In the genomic region with DNA sequence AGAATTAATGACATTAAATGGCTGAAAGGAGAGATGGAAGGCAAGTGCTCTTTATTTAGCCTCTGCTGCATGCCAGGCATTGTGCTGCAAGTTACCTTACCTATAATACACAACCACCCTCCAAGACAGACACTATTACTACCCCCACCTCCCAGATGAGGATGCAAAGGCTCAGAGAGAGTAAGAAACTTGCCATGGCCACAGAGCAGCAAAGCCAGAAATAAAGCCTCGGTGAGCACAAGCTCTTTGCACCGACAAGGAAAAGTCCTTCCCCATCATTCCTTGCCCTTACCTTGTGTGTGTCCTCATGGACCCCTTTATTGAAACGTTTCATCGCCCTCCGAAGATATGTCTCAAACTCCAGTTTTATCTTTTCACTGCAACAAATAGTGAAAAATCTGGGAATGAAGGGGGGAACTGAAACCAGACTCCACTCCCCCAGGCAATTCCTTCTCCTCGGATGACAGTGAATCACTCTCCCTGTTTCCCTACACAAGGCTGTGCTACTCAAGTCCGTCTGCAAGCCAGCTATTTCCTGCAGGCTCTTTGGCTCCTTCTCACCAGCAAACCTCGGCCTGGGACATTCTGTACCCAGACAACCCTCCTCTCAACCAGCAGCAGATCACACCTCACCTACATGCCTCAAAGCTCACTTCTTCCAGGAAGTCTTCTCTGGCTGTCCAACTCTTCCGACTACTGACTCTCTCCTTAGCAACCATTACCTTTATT, we compare ENCODE assay signal across 23 cellular contexts. TPM values are rescaled to one million over a fixed set of nuclear protein-coding genes. Genes with fewer than 3 reads are reported as not detected.
DNase-seq lines count a peak whose midpoint lies in the region; ATAC-seq and TF ChIP-seq lines count a peak whose summit lies in the region.
"Had no signal": no experiment of that assay in that cellular context is flagged by ENCODE, and none has a peak within 500 bp of the region (broad histone marks: within the 10 kb centered on the region; RNA-seq: fewer than 3 reads in every experiment).

No MANE protein-coding gene starts in this region.

- H3K9me3 Mint-ChIP-seq in MCF 10A (ENCODE audit: unreplicated experiment): no peaks in the 10 kb centered on the region
- no peaks in the 10 kb centered on the region for H3K9me3 Mint-ChIP-seq in effector memory CD8-positive, alpha-beta T cell
- H3K9me3 Mint-ChIP-seq in neural progenitor cell: peaks cover 5% of the 10 kb centered on the region
- peaks cover 6% of the 10 kb centered on the region for H3K9me3 Mint-ChIP-seq in activated T-cell treated with anti-CD3 and anti-CD28 coated beads, Interleukin-2, amount 50 U/mL, for 4 hours

- H3K27ac ChIP-seq in breast epithelium (no peak overlapping the region), neural progenitor cell (no peak overlapping the region)
- H3K27ac ChIP-seq: thyroid gland had no signal

- no TSS peak for BruUV-seq in MCF 10A (replicated peaks; lab: Mats Ljungman, UMichigan)

- H3K36me3 Mint-ChIP-seq in MCF 10A (ENCODE audit: insufficient read depth, unreplicated experiment) (peaks cover 98% of the 10 kb centered on the region), neural progenitor cell (peaks cover 57% of the 10 kb centered on the region)
- peaks cover 87% of the 10 kb centered on the region for H3K36me3 Mint-ChIP-seq in effector memory CD8-positive, alpha-beta T cell (ENCODE audit: insufficient read depth)
- H3K36me3 Mint-ChIP-seq in activated T-cell treated with anti-CD3 and anti-CD28 coated beads, Interleukin-2, amount 50 U/mL, for 4 hours (ENCODE audit: insufficient read depth): peaks cover 85% of the 10 kb centered on the region

- peak overlapping the region; percentile 53 for H3K4me3 Mint-ChIP-seq in MCF 10A (ENCODE audit: unreplicated experiment)
- no peak overlapping the region for H3K4me3 Mint-ChIP-seq in effector memory CD8-positive, alpha-beta T cell
- H3K4me3 Mint-ChIP-seq in neural progenitor cell: no peak overlapping the region
- H3K4me3 Mint-ChIP-seq in activated T-cell treated with anti-CD3 and anti-CD28 coated beads, Interleukin-2, amount 50 U/mL, for 4 hours: no peak overlapping the region
- H3K4me3 Mint-ChIP-seq: activated CD8-positive, alpha-beta T cell treated with anti-CD3 and anti-CD28 coated beads for 36 hours; neural crest cell had no signal

- H3K27ac Mint-ChIP-seq in MCF 10A (ENCODE audit: low read depth, unreplicated experiment) (peak overlapping the region; percentile 65), neural progenitor cell (no peak overlapping the region)
- H3K27ac Mint-ChIP-seq in effector memory CD8-positive, alpha-beta T cell: peak overlapping the region; percentile 54 to 67
- H3K27ac Mint-ChIP-seq: activated CD8-positive, alpha-beta T cell treated with anti-CD3 and anti-CD28 coated beads for 36 hours had no signal

- POLR2A ChIA-PET in MCF 10A (lab: Yijun Ruan, JAX): interaction anchor here (0.8 to 3.7 kb wide), 6 partner anchors 9 to 42 kb away, joined by 3 to 43 read pairs (median 6); a partner anchor contains a TSS

- peak; percentile 35 for DNase-seq in MCF 10A (ENCODE audit: unreplicated experiment)
- DNase-seq in breast epithelium (ENCODE audit: low spot score in 2 of 2): no peak
- DNase-seq in effector memory CD8-positive, alpha-beta T cell: no peak
- DNase-seq in islet precursor cell: peak; percentile 65
- DNase-seq in neural progenitor cell (ENCODE audit: low spot score): no peak
- DNase-seq in T-helper 9 cell: no peak
- DNase-seq in activated T-cell treated with anti-CD3 and anti-CD28 coated beads, Interleukin-2, amount 50 U/mL, for 4 hours: no peak
- DNase-seq: 8988T; activated CD8-positive, alpha-beta T cell treated with anti-CD3 and anti-CD28 coated beads for 36 hours; activated naive CD4-positive, alpha-beta T cell treated with Interleukin-2 at 50 U/mL for 16 hours; anterior cingulate cortex; DMS79; effector memory CD4-positive, alpha-beta T cell; GOT3; NCI-H2081 treated with DMSO at 0.1 percent for 48 hours; NCI-H446; OCI-M1; SHP77 treated with DMSO at 0.1 percent for 48 hours; stimulated activated CD4-positive, alpha-beta T cell treated with anti-CD3 and anti-CD28 coated beads, Interleukin-1b, Interleukin-23, amount 100 ng/mL, for 48 hours; stimulated activated naive CD4-positive, alpha-beta T cell treated with Interleukin-2 at 50 U/mL for 16 hours; thyroid gland had no signal

- H2AFZ ChIP-seq in neural progenitor cell (replicated peaks): no peak overlapping the region

- no peak overlapping the region for H3K4me2 ChIP-seq in neural progenitor cell

- H3K9me3 ChIP-seq in breast epithelium (peaks cover 0 to 4% of the 10 kb centered on the region in 2 donors), neural progenitor cell (ENCODE audit: low read depth) (no peaks in the 10 kb centered on the region)
- H3K9me3 ChIP-seq: thyroid gland had no signal

- TF ChIP-seq CTCF in MCF 10A (IDR thresholded peaks at IDR 0.05; ENCODE audit: unreplicated experiment) (no peak), breast epithelium (IDR thresholded peaks at IDR 0.05) (no peak), neural progenitor cell (IDR thresholded peaks at IDR 0.05) (no peak)

- no peaks in the 10 kb centered on the region for H3K79me2 ChIP-seq in neural progenitor cell (ENCODE audit: low read depth)

- H3K9ac ChIP-seq in neural progenitor cell: no peak overlapping the region

- ATAC-seq in effector memory CD8-positive, alpha-beta T cell (replicated peaks): no peak
- ATAC-seq in activated T-cell treated with anti-CD3 and anti-CD28 coated beads, Interleukin-2, amount 50 U/mL, for 4 hours: no peak
- no peak for ATAC-seq in GM21619 (IDR thresholded peaks at IDR 0.05; ENCODE audit: unreplicated experiment)
- ATAC-seq: activated CD8-positive, alpha-beta T cell treated with anti-CD3 and anti-CD28 coated beads for 36 hours had no signal

- intact Hi-C loops in MCF 10A (cut with micrococcal nuclease) (no loop called here), breast epithelium (cut with DNase I; ENCODE audit: low total_unique reads) (no loop called here)

- TF ChIP-seq POLR2A in breast epithelium (IDR thresholded peaks at IDR 0.05): no peak

- H3K27me3 ChIP-seq in breast epithelium (no peaks in the 10 kb centered on the region), neural progenitor cell (no peaks in the 10 kb centered on the region)
- H3K27me3 ChIP-seq: thyroid gland had no signal

- no peaks in the 10 kb centered on the region for H3K4me1 ChIP-seq in breast epithelium
- H3K4me1 ChIP-seq in neural progenitor cell: no peaks in the 10 kb centered on the region
- H3K4me1 ChIP-seq: thyroid gland had no signal

- no peaks in the 10 kb centered on the region for H3F3A ChIP-seq in neural progenitor cell (ENCODE audit: low read depth)

- no peak overlapping the region for H3K4me3 ChIP-seq in breast epithelium
- H3K4me3 ChIP-seq in neural progenitor cell: no peak overlapping the region
- H3K4me3 ChIP-seq: thyroid gland had no signal

- peaks cover 53% of the 10 kb centered on the region for H3K4me1 Mint-ChIP-seq in MCF 10A (ENCODE audit: insufficient read depth, unreplicated experiment)
- peaks cover 12 to 24% of the 10 kb centered on the region in 2 donors for H3K4me1 Mint-ChIP-seq in effector memory CD8-positive, alpha-beta T cell (ENCODE audit: low read depth in 2 of 2)
- no peaks in the 10 kb centered on the region for H3K4me1 Mint-ChIP-seq in neural progenitor cell
- H3K4me1 Mint-ChIP-seq in activated T-cell treated with anti-CD3 and anti-CD28 coated beads, Interleukin-2, amount 50 U/mL, for 4 hours (ENCODE audit: low read depth): peaks cover 17% of the 10 kb centered on the region
- H3K4me1 Mint-ChIP-seq: neural crest cell had no signal

- CTCF ChIA-PET in MCF 10A (lab: Yijun Ruan, JAX): interaction anchor here (0.5 to 2.1 kb wide), 4 partner anchors 10 to 520 kb away, joined by 3 to 10 read pairs (median 4); a partner anchor contains a TSS

- H4K20me1 ChIP-seq in neural progenitor cell (ENCODE audit: low read depth): no peaks in the 10 kb centered on the region

- H3K36me3 ChIP-seq in breast epithelium: peaks cover 59% of the 10 kb centered on the region
- peaks cover 26% of the 10 kb centered on the region for H3K36me3 ChIP-seq in neural progenitor cell

- H3K27me3 Mint-ChIP-seq in MCF 10A (ENCODE audit: insufficient read depth, unreplicated experiment) (no peaks in the 10 kb centered on the region), neural progenitor cell (ENCODE audit: insufficient read depth, low read depth) (no peaks in the 10 kb centered on the region)
- H3K27me3 Mint-ChIP-seq in effector memory CD8-positive, alpha-beta T cell: no peaks in the 10 kb centered on the region
- H3K27me3 Mint-ChIP-seq in activated T-cell treated with anti-CD3 and anti-CD28 coated beads, Interleukin-2, amount 50 U/mL, for 4 hours (ENCODE audit: low read depth): no peaks in the 10 kb centered on the region
- H3K27me3 Mint-ChIP-seq: activated CD8-positive, alpha-beta T cell treated with anti-CD3 and anti-CD28 coated beads for 36 hours had no signal

RNA-seq across cellular contexts. Expression of a gene that starts 11.4 kb away (rescaled TPM):
- 73.3 and 83.6 TPM in 2 replicates for total RNA-seq in MCF 10A (2022)
- total RNA-seq in breast epithelium: 10 to 100 TPM; 57.4 to 74.2 (median 61.3) TPM
- total RNA-seq in neural progenitor cell (ENCODE audit: low replicate concordance): 33.4 and 44.1 TPM in 2 replicates
- 10 to 100 TPM; 20.6 to 25.9 (median 23.5) TPM for total RNA-seq in activated T-cell treated with anti-CD3 and anti-CD28 coated beads, Interleukin-2, amount 50 U/mL, for 4 hours

RNA-seq across cellular contexts. Expression of a gene that starts 11.6 kb away (rescaled TPM):
- 10.2 and 12.9 TPM in 2 replicates for total RNA-seq in MCF 10A (2022)
- 10 to 100 TPM; 10.5 to 11.5 (median 11.5) TPM for total RNA-seq in breast epithelium
- total RNA-seq in neural progenitor cell (ENCODE audit: low replicate concordance): 20.9 and 36.2 TPM in 2 replicates
- total RNA-seq in activated T-cell treated with anti-CD3 and anti-CD28 coated beads, Interleukin-2, amount 50 U/mL, for 4 hours: 10 to 100 TPM; 19.8 to 21.9 (median 20.9) TPM

RNA-seq across cellular contexts. Expression of a gene that starts 42.2 kb away (rescaled TPM):
- total RNA-seq in MCF 10A (2022): 120 and 124 TPM in 2 replicates
- 100 to 1,000 TPM in 1 of 3 donors, 10 to 100 TPM in 2; 90.5 to 170 (median 93.4) TPM for total RNA-seq in breast epithelium
- 19.7 and 22.0 TPM in 2 replicates for total RNA-seq in neural progenitor cell (ENCODE audit: low replicate concordance)
- 10 to 100 TPM; 40.3 to 48.4 (median 45.1) TPM for total RNA-seq in activated T-cell treated with anti-CD3 and anti-CD28 coated beads, Interleukin-2, amount 50 U/mL, for 4 hours

RNA-seq across cellular contexts. Expression of a gene that starts 42.4 kb away (rescaled TPM):
- total RNA-seq in MCF 10A (2022): 31.6 and 35.0 TPM in 2 replicates
- 10 to 100 TPM; 15.1 to 19.9 (median 17.9) TPM for total RNA-seq in breast epithelium
- 7.6 and 9.2 TPM in 2 replicates for total RNA-seq in neural progenitor cell (ENCODE audit: low replicate concordance)
- total RNA-seq in activated T-cell treated with anti-CD3 and anti-CD28 coated beads, Interleukin-2, amount 50 U/mL, for 4 hours: 10 to 100 TPM; 18.6 to 25.4 (median 24.2) TPM

Comparison
In these comparisons a context has a peak if more than half of its experiments do, and no peak if none do; other contexts are left out.
1. DNase-seq: peak in MCF 10A (single experiment) and islet precursor cell (single experiment); none in breast epithelium (0 of 2), effector memory CD8-positive, alpha-beta T cell (0 of 3), neural progenitor cell (single experiment), T-helper 9 cell (single experiment) and activated T-cell treated with anti-CD3 and anti-CD28 coated beads, Interleukin-2, amount 50 U/mL, for 4 hours (single experiment).